8 cellular contexts compared by ENCODE assay signal in genomic region chr17:79777166-79777843, GRCh38. TPM values are rescaled to one million over a fixed set of nuclear protein-coding genes. Genes with fewer than 3 reads are reported as not detected.
A peak's percentile ranks its signal among the peaks of the same experiment; 100 is the strongest.
DNase-seq lines count a peak whose midpoint lies in the region; ATAC-seq, FAIRE-seq and TF ChIP-seq lines count a peak whose summit lies in the region.

No MANE protein-coding gene starts in this region.

- H2BK5ac ChIP-seq in H1 (ENCODE audit: low read depth, low read length) (peak overlapping the region; percentile 68; the same call in 1 of the 2 replicates), mesendoderm (ENCODE audit: low read length) (no peak overlapping the region)

- intact Hi-C loops in transverse colon (cut with DNase I; ENCODE audit: low total_unique reads), result no loop called here

- H2AK5ac ChIP-seq in H1 (ENCODE audit: low read depth, low read length) (no peak overlapping the region), mesendoderm (ENCODE audit: low read length) (no peak overlapping the region)

- H3K4me3 ChIP-seq in AG04450 (ENCODE audit: low read depth, low read length), result peak overlapping the region; percentile 51
- H3K4me3 ChIP-seq in GM12865 (ENCODE audit: low read depth, low read length), result peak overlapping the region; percentile 51
- peak overlapping the region; percentile 54 for H3K4me3 ChIP-seq in HUES64 (ENCODE audit: low read length)
- peak overlapping the region; percentile 38 to 71 (median 51) for H3K4me3 ChIP-seq in H1 (ENCODE audit: extremely low read depth in 1 of 4, insufficient read depth in 2 of 4, low read depth in 3 of 4, low read length in 4 of 4)
- H3K4me3 ChIP-seq in mesendoderm (ENCODE audit: low read length), result peak overlapping the region; percentile 3
- peak overlapping the region; percentile 29 to 60 (median 42) for H3K4me3 ChIP-seq in transverse colon

- H3K4ac ChIP-seq in H1 (replicated peaks; ENCODE audit: insufficient read length, low read depth, low read length), result peak overlapping the region; percentile 17
- no peak overlapping the region for H3K4ac ChIP-seq in mesendoderm (ENCODE audit: low read depth, low read length)

- H3K27me3 ChIP-seq in AG04450 (ENCODE audit: control insufficient read depth, insufficient read depth, low read length) (peaks cover 48% of the 10 kb centered on the region), HUES64 (ENCODE audit: insufficient read depth, low read length) (peaks cover 14% of the 10 kb centered on the region; the same call in 1 of the 2 replicates), H1 (replicated peaks in 1 of 4; ENCODE audit: control insufficient read depth in 3 of 4, extremely low read depth in 1 of 4, insufficient read depth in 3 of 4, low read length in 3 of 4) (no peaks in the 10 kb centered on the region; a peak in 2 of 7 replicates), mesendoderm (ENCODE audit: insufficient read depth, low read length, poor library complexity) (no peaks in the 10 kb centered on the region), transverse colon (peaks cover 96% of the 10 kb centered on the region)

- H3K56ac ChIP-seq in H1 (replicated peaks; ENCODE audit: insufficient read length, low read depth, low read length), result peak overlapping the region; percentile 5
- peak overlapping the region; percentile 78 for H3K56ac ChIP-seq in mesendoderm (ENCODE audit: low read length)

- H2AFZ ChIP-seq in H1 (ENCODE audit: low read length), result no peak overlapping the region

- no peak for DNase-seq in AG04450 (ENCODE audit: low read depth, low spot score)
- DNase-seq in GM12865 (ENCODE audit: low read depth), result peak; percentile 45
- DNase-seq in H1 (ENCODE audit: low read depth in 1 of 2, low spot score in 2 of 2), result peak in 1 of 2 experiments; percentile 87
- peak; percentile 76 for DNase-seq in mesendoderm
- peak; percentile 52 for DNase-seq in transverse colon
- no peak for DNase-seq in amniotic stem cell (lab: John Stamatoyannopoulos, UW)

- TF ChIP-seq RAD21 in H1 (IDR thresholded peaks at IDR 0.05 in 1 of 2, conservative IDR thresholded peaks at IDR 0.05 in 1 of 2; ENCODE audit: low read depth in 2 of 2, low read length in 2 of 2), result no peak

- H2BK20ac ChIP-seq in H1 (ENCODE audit: low read length), result no peak overlapping the region

- CTCF ChIA-PET in AG04450 (lab: Charles Lee), result interaction anchor here (0.7 kb wide), 1 partner anchor 12 kb away, joined by 5 read pairs; no protein-coding TSS in a partner anchor
- CTCF ChIA-PET in H1 (lab: Charles Lee; ENCODE audit: partially characterized antibody), result interaction anchor here (0.7 to 5.9 kb wide), 11 partner anchors 9 to 193 kb away, joined by 3 to 90 read pairs (median 4); partner anchors contain the start of gene CBX4

- H4K8ac ChIP-seq in H1 (ENCODE audit: extremely low read depth, insufficient read depth, low read length) (peak overlapping the region; percentile 90), mesendoderm (ENCODE audit: low read depth, low read length) (no peak overlapping the region)

- H3K23ac ChIP-seq in H1 (ENCODE audit: insufficient read length), result no peak overlapping the region
- no peak overlapping the region for H3K23ac ChIP-seq in mesendoderm (ENCODE audit: low read length)

- H3K79me2 ChIP-seq in H1 (ENCODE audit: control insufficient read depth in 1 of 2, insufficient read depth in 2 of 2, low read length in 2 of 2) (peaks cover 0 to 26% of the 10 kb centered on the region in 2 experiments; a peak in 2 of 4 replicates), mesendoderm (ENCODE audit: control insufficient read depth, insufficient read depth, low read length) (peaks cover 2% of the 10 kb centered on the region)

- TF ChIP-seq CTCF in AG04450 (IDR thresholded peaks at IDR 0.05; ENCODE audit: low read depth, low read length) (peak; percentile 18; the same call in 1 of the 2 replicates), GM12865 (IDR thresholded peaks at IDR 0.05; ENCODE audit: insufficient read depth, low read depth, low read length, missing control alignments) (peak; percentile 24), H1 (IDR thresholded peaks at IDR 0.05; ENCODE audit: control extremely low read depth in 1 of 3, insufficient read depth in 1 of 3, low read depth in 1 of 3, low read length in 3 of 3) (peak; percentile 38 to 53 (median 49)), transverse colon (IDR thresholded peaks at IDR 0.05) (peak in 1 of 5 experiments; percentile 6)

- H3K14ac ChIP-seq in H1 (ENCODE audit: insufficient read length), result no peak overlapping the region

- POLR2A ChIA-PET in AG04450 (lab: Yijun Ruan, JAX), result interaction anchor here (2.2 kb wide), 1 partner anchor 62 kb away, joined by 7 read pairs; the partner anchor contains the start of gene CBX4
- POLR2A ChIA-PET in H1 (lab: Charles Lee; ENCODE audit: partially characterized antibody), result interaction anchor here (0.6 to 5.2 kb wide), 15 partner anchors 9 to 217 kb away, joined by 3 to 77 read pairs (median 3); partner anchors contain the start of genes CBX4 and CBX8

- H3K18ac ChIP-seq in H1 (ENCODE audit: extremely low read depth, low read length) (peak overlapping the region; percentile 98), mesendoderm (ENCODE audit: low read length) (peak overlapping the region; percentile 97)

- H4K91ac ChIP-seq in H1 (replicated peaks; ENCODE audit: insufficient read length, low read length), result no peak overlapping the region

- peak; percentile 67 for ATAC-seq in SK-N-SH treated with all-trans-retinoic acid at 6 μM for 48 hours

- H3K4me2 ChIP-seq in H1 (ENCODE audit: insufficient read depth in 1 of 2, low read depth in 2 of 2, low read length in 2 of 2) (peak overlapping the region; percentile 82 to 97), mesendoderm (ENCODE audit: low read length) (peak overlapping the region; percentile 63)

- in situ Hi-C loops in transverse colon (cut with MboI; ENCODE audit: low pct_ligation_motif_present in 1 of 4, low pct_unique_long_range_greater_than_20kb in 1 of 4, low sequenced_read_pairs in 3 of 4), result no loop called here

- H3K36me3 ChIP-seq in HUES64 (ENCODE audit: insufficient read depth, low read length), result peaks cover 31% of the 10 kb centered on the region
- H3K36me3 ChIP-seq in H1 (ENCODE audit: control insufficient read depth in 2 of 4, insufficient read depth in 4 of 4, low read length in 3 of 4), result peaks cover 15 to 30% (median 22%) of the 10 kb centered on the region in 4 experiments; a peak in 7 of 8 replicates
- H3K36me3 ChIP-seq in mesendoderm (ENCODE audit: control insufficient read depth, insufficient read depth, low read length), result peaks cover 1% of the 10 kb centered on the region
- H3K36me3 ChIP-seq in transverse colon, result no peaks in the 10 kb centered on the region

- peaks cover 10% of the 10 kb centered on the region for H3K23me2 ChIP-seq in H1 (ENCODE audit: low read depth, low read length)

- FAIRE-seq in H1 (lab: Jason Lieb, UNC), result no peak

- H2BK15ac ChIP-seq in H1 (ENCODE audit: low read length) (no peak overlapping the region), mesendoderm (replicated peaks; ENCODE audit: low read depth) (no peak overlapping the region)

- TF ChIP-seq EP300 in H1 (IDR thresholded peaks at IDR 0.05; ENCODE audit: borderline replicate concordance in 1 of 2, low read depth in 2 of 2, low read length in 2 of 2) (no peak), transverse colon (IDR thresholded peaks at IDR 0.05; ENCODE audit: low read depth) (no peak)

- H2BK120ac ChIP-seq in H1 (replicated peaks; ENCODE audit: low read depth, low read length) (peak overlapping the region; percentile 24), mesendoderm (ENCODE audit: low read depth, low read length) (peak overlapping the region; percentile 67)

- no peaks in the 10 kb centered on the region; the same call in 1 of the 2 replicates for H3K9me3 ChIP-seq in AG04450 (ENCODE audit: control insufficient read depth, insufficient read depth, low read length)
- no peaks in the 10 kb centered on the region for H3K9me3 ChIP-seq in HUES64 (ENCODE audit: insufficient read depth, low read depth, low read length)
- H3K9me3 ChIP-seq in H1 (ENCODE audit: insufficient read depth in 2 of 2, low read depth in 1 of 2, low read length in 1 of 2), result no peaks in the 10 kb centered on the region
- H3K9me3 ChIP-seq in transverse colon, result no peaks in the 10 kb centered on the region

- H4K5ac ChIP-seq in H1 (ENCODE audit: insufficient read length, low read depth, low read length), result peak overlapping the region; percentile 12
- H4K5ac ChIP-seq in mesendoderm (ENCODE audit: low read length), result no peak overlapping the region

- H3K27ac ChIP-seq in AG04450 (ENCODE audit: low read depth, low read length) (no peak overlapping the region), HUES64 (ENCODE audit: low read depth, low read length) (peak overlapping the region; percentile 85), H1 (ENCODE audit: low read depth, low read length) (peak overlapping the region; percentile 74), mesendoderm (ENCODE audit: low read depth, low read length) (peak overlapping the region; percentile 64), transverse colon (peak overlapping the region in 1 of 4 donors; percentile 33)

- H2BK12ac ChIP-seq in H1 (ENCODE audit: low read depth, low read length), result peak overlapping the region; percentile 3; the same call in 1 of the 2 replicates

- peaks cover 31% of the 10 kb centered on the region for H3K4me1 ChIP-seq in HUES64 (ENCODE audit: insufficient read depth, low read length)
- H3K4me1 ChIP-seq in H1 (replicated peaks in 1 of 4; ENCODE audit: control insufficient read depth in 3 of 4, insufficient read depth in 4 of 4, low read length in 3 of 4), result peaks cover 4 to 19% (median 15%) of the 10 kb centered on the region in 4 experiments
- peaks cover 6% of the 10 kb centered on the region for H3K4me1 ChIP-seq in mesendoderm (ENCODE audit: control insufficient read depth, low read depth, low read length)
- peaks cover 4 to 25% (median 21%) of the 10 kb centered on the region in 4 donors for H3K4me1 ChIP-seq in transverse colon

- under 1% methylated on average over 42 of the region's 44 CpGs for WGBS in HUES64
- 3% methylated on average over 22 of the region's 44 CpGs; no CpG with 5 or more reads in 1 of the 2 experiments for WGBS in H1 (ENCODE audit: extremely low coverage in 1 of 2, insufficient coverage in 1 of 2, insufficient read length in 1 of 2, insufficient replicate concordance in 2 of 2, low coverage in 1 of 2, low lambda C conversion rate in 2 of 2, missing lambda C conversion rate in 1 of 2), 2 experiments
- no CpG with 5 or more reads among the region's 44 CpGs for WGBS in mesendoderm (ENCODE audit: extremely low coverage, insufficient coverage, low lambda C conversion rate)
- WGBS in transverse colon (ENCODE audit: low coverage in 1 of 2), 2 donors, result 8% methylated on average over 37 of the region's 44 CpGs; no CpG with 5 or more reads in 1 of the 2 donors

- H4K20me1 ChIP-seq in H1 (replicated peaks in 1 of 2; ENCODE audit: control insufficient read depth in 1 of 2, insufficient read depth in 2 of 2, low read length in 2 of 2), result peaks cover 18 to 25% of the 10 kb centered on the region in 2 experiments

- H3K79me1 ChIP-seq in H1 (ENCODE audit: low read depth, low read length) (peaks cover 23% of the 10 kb centered on the region), mesendoderm (ENCODE audit: low read length) (peaks cover 9% of the 10 kb centered on the region)

- H3K9ac ChIP-seq in HUES64 (ENCODE audit: low read depth, low read length), result peak overlapping the region; percentile 70
- peak overlapping the region in 3 of 4 experiments; percentile 48 to 58 (median 53); a peak in 6 of 7 replicates for H3K9ac ChIP-seq in H1 (replicated peaks in 1 of 4; ENCODE audit: extremely low read depth in 1 of 4, low read depth in 3 of 4, low read length in 3 of 4)
- H3K9ac ChIP-seq in mesendoderm (ENCODE audit: low read length), result peak overlapping the region; percentile 70

- TF ChIP-seq POLR2A in H1 (IDR thresholded peaks at IDR 0.05; ENCODE audit: control extremely low read depth in 1 of 2, low read depth in 2 of 2, low read length in 2 of 2) (peak in 1 of 2 experiments; percentile 49; a peak in 2 of 3 replicates), transverse colon (IDR thresholded peaks at IDR 0.05) (no peak)

RNA-seq across cellular contexts. Expression of gene CBX2, which starts 0.6 kb away (rescaled TPM):
- polyA plus RNA-seq in AG04450 (2011; rRNA removed) (2.2 and 2.3 TPM in 2 replicates), H1 (2011; rRNA removed) (64.3 and 86.5 TPM in 2 replicates)
- polyA minus RNA-seq in AG04450 (2011; rRNA and poly(A)+ RNA removed), result 3.2 and 4.4 TPM in 2 replicates
- polyA plus RNA-seq in HUES64 (2013, experiment 1 of 2), result 52.5 TPM
- polyA plus RNA-seq in HUES64 (2013, experiment 2 of 2), result 62.4 TPM
- 83.9 and 85.9 TPM in 2 replicates for total RNA-seq in H1 (2021; fragmentation: NEBNext Ultra II Directional; extraction: Animal tissue kit (Norgen Biotek cat#: 25700))
- 76.8 TPM for polyA plus RNA-seq in H1 (2011; cell fraction: cytosol; rRNA removed)
- 109 TPM for polyA plus RNA-seq in H1 (2011; cell fraction: nucleus; rRNA removed)
- 48.6 to 73.4 TPM (median 65.8 TPM) in 4 replicates for polyA plus RNA-seq in H1 (2012, experiment 1 of 2)
- polyA plus RNA-seq in H1 (2012, experiment 2 of 2), result 53.8 TPM
- 40.5 TPM for polyA plus RNA-seq in H1 (2013, experiment 1 of 2)
- 39.5 TPM for polyA plus RNA-seq in H1 (2013, experiment 2 of 2)
- 45.5 and 56.4 TPM in 2 replicates for polyA minus RNA-seq in H1 (2011; rRNA and poly(A)+ RNA removed)
- 70.0 TPM for polyA minus RNA-seq in H1 (2011; cell fraction: cytosol; rRNA and poly(A)+ RNA removed)
- 61.7 TPM for polyA minus RNA-seq in H1 (2011; cell fraction: nucleus; rRNA and poly(A)+ RNA removed)
- 25.1 TPM for polyA plus RNA-seq in mesendoderm (2013, experiment 1 of 2)
- polyA plus RNA-seq in mesendoderm (2013, experiment 2 of 2), result 25.0 TPM
- total RNA-seq in transverse colon, result under 1 TPM in 2 of 4 donors, not detected in 2; 0.27 to 0.64 TPM

RNA-seq across cellular contexts. Expression of gene CBX8, which starts 19.6 kb away (rescaled TPM):
- polyA plus RNA-seq in AG04450 (2011; rRNA removed) (0.37 and 1.5 TPM in 2 replicates), H1 (2011; rRNA removed) (0.09 and 0.31 TPM in 2 replicates)
- polyA minus RNA-seq in AG04450 (2011; rRNA and poly(A)+ RNA removed), result 0.87 and 1.4 TPM in 2 replicates
- 1.1 TPM for polyA plus RNA-seq in HUES64 (2013, experiment 1 of 2)
- polyA plus RNA-seq in HUES64 (2013, experiment 2 of 2), result 3.0 TPM
- total RNA-seq in H1 (2021; fragmentation: NEBNext Ultra II Directional; extraction: Animal tissue kit (Norgen Biotek cat#: 25700)), result 1.5 and 2.1 TPM in 2 replicates
- polyA plus RNA-seq in H1 (2011; cell fraction: cytosol; rRNA removed), result 0.28 TPM
- polyA plus RNA-seq in H1 (2011; cell fraction: nucleus; rRNA removed), result 0.33 TPM
- polyA plus RNA-seq in H1 (2012, experiment 1 of 2), result 0.50 to 1.6 TPM (median 1.2 TPM) in 4 replicates
- polyA plus RNA-seq in H1 (2012, experiment 2 of 2), result 1.0 TPM
- polyA plus RNA-seq in H1 (2013, experiment 1 of 2), result 0.30 TPM
- 0.55 TPM for polyA plus RNA-seq in H1 (2013, experiment 2 of 2)
- 0.13 TPM in 1 of 2 replicates, not detected in the other for polyA minus RNA-seq in H1 (2011; rRNA and poly(A)+ RNA removed)
- polyA minus RNA-seq in H1 (2011; cell fraction: cytosol; rRNA and poly(A)+ RNA removed), result 0.29 TPM
- 0.30 TPM for polyA minus RNA-seq in H1 (2011; cell fraction: nucleus; rRNA and poly(A)+ RNA removed)
- 0.17 TPM for polyA plus RNA-seq in mesendoderm (2013, experiment 1 of 2)
- polyA plus RNA-seq in mesendoderm (2013, experiment 2 of 2), result 0.34 TPM
- 1 to 10 TPM; 1.5 to 4.4 (median 3.1) TPM for total RNA-seq in transverse colon

RNA-seq across cellular contexts. Expression of gene ENPP7, which starts 46.6 kb away (rescaled TPM):
- polyA plus RNA-seq in AG04450 (2011; rRNA removed) (not detected in 2 replicates), H1 (2011; rRNA removed) (not detected in 2 replicates)
- not detected in 2 replicates for polyA minus RNA-seq in AG04450 (2011; rRNA and poly(A)+ RNA removed)
- not detected for polyA plus RNA-seq in HUES64 (2013, experiment 1 of 2)
- polyA plus RNA-seq in HUES64 (2013, experiment 2 of 2), result not detected
- not detected in 2 replicates for total RNA-seq in H1 (2021; fragmentation: NEBNext Ultra II Directional; extraction: Animal tissue kit (Norgen Biotek cat#: 25700))
- not detected for polyA plus RNA-seq in H1 (2011; cell fraction: cytosol; rRNA removed)
- not detected for polyA plus RNA-seq in H1 (2011; cell fraction: nucleus; rRNA removed)
- polyA plus RNA-seq in H1 (2012, experiment 1 of 2), result not detected in 4 replicates
- polyA plus RNA-seq in H1 (2012, experiment 2 of 2), result not detected
- not detected for polyA plus RNA-seq in H1 (2013, experiment 1 of 2)
- not detected for polyA plus RNA-seq in H1 (2013, experiment 2 of 2)
- polyA minus RNA-seq in H1 (2011; rRNA and poly(A)+ RNA removed), result not detected in 2 replicates
- polyA minus RNA-seq in H1 (2011; cell fraction: cytosol; rRNA and poly(A)+ RNA removed), result not detected
- polyA minus RNA-seq in H1 (2011; cell fraction: nucleus; rRNA and poly(A)+ RNA removed), result not detected
- not detected for polyA plus RNA-seq in mesendoderm (2013, experiment 1 of 2)
- polyA plus RNA-seq in mesendoderm (2013, experiment 2 of 2), result not detected
- under 1 TPM in 1 of 4 donors, not detected in 3; 0.16 TPM for total RNA-seq in transverse colon

Comparison
In these comparisons a context has a peak if more than half of its experiments do, and no peak if none do; other contexts are left out.
1. DNase-seq: peak in GM12865 (single experiment), mesendoderm (single experiment) and transverse colon (single experiment); none in AG04450 (single experiment) and amniotic stem cell (single experiment).
2. H3K4me3 ChIP-seq: peak in every context shown above with its lines; median percentile 54 in HUES64; 51 in AG04450; 51 in GM12865; 51 in H1; 42 in transverse colon; 3 in mesendoderm.
3. RNA of gene CBX2, which starts 0.6 kb away (total RNA-seq): 83.9 to 85.9 TPM in H1; 0.27 to 0.64 TPM in transverse colon; every median in the first group is over 10 times any median in the second.
4. Peak in every context shown above with its lines, with median percentiles within 50 percentile points of each other: H3K9ac ChIP-seq.